20 cellular contexts compared by ENCODE assay signal in the genomic region with DNA sequence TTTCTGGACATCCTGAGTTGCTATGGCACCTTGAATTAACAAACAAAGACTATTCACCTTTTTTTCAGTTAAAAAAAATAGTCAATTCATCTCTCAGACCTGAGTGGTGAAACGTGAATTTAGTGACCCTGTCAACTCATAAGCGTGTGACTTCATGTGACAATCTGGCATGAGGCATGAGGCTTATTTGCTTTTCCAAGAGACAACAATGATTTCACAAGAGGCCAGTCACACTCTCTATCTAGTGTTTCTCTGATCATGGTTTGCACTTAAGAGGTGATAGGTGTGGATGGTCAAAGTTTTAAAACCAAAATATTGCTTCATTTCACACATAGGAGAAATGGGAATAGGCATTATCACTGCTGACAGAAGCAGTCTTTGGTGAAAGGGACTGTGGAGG.
DNase-seq lines count a peak whose midpoint lies in the region; ATAC-seq, FAIRE-seq and TF ChIP-seq lines count a peak whose summit lies in the region.
"Had no signal": no experiment of that assay in that cellular context is flagged by ENCODE, and none has a peak within 500 bp of the region (broad histone marks: within the 10 kb centered on the region; RNA-seq: fewer than 3 reads in every experiment).

No MANE protein-coding gene starts in this region.

- H3K36me3 ChIP-seq in K562 (ENCODE audit: control insufficient read depth, insufficient read depth, low read length), result no peaks in the 10 kb centered on the region
- H3K36me3 ChIP-seq in CD8-positive, alpha-beta memory T cell (ENCODE audit: insufficient read depth, low read length), result no peaks in the 10 kb centered on the region

- no peak overlapping the region for H3K27ac ChIP-seq in K562 (ENCODE audit: extremely low read depth, low read depth, low read length)
- H3K27ac ChIP-seq in CD8-positive, alpha-beta memory T cell (ENCODE audit: low read depth, low read length), result no peak overlapping the region
- H3K27ac ChIP-seq: C4-2B had no signal

- H3K4me1 ChIP-seq in K562 (replicated peaks in 1 of 2; ENCODE audit: control insufficient read depth in 2 of 2, insufficient read depth in 2 of 2, low read length in 2 of 2), result no peaks in the 10 kb centered on the region
- no peaks in the 10 kb centered on the region for H3K4me1 ChIP-seq in CD8-positive, alpha-beta memory T cell (ENCODE audit: insufficient read depth, low read length)

- ATAC-seq in K562, result no peak
- ATAC-seq in HG02763 (IDR thresholded peaks at IDR 0.05; ENCODE audit: unreplicated experiment), result no peak
- ATAC-seq: GM23338, Right ventricle myocardium inferior, T-helper 17 cell had no signal

- H3K9me3 ChIP-seq in K562 (replicated peaks; ENCODE audit: control insufficient read depth, insufficient read depth, low read depth, low read length), result no peaks in the 10 kb centered on the region
- H3K9me3 ChIP-seq in CD8-positive, alpha-beta memory T cell (ENCODE audit: low read length), result no peaks in the 10 kb centered on the region
- H3K9me3 ChIP-seq: Caco-2 had no signal

- H3K4me1 Mint-ChIP-seq in CD8-positive, alpha-beta memory T cell, result no peaks in the 10 kb centered on the region
- H3K4me1 Mint-ChIP-seq: T-helper 17 cell had no signal

- peaks cover 0 to 8% of the 10 kb centered on the region in 2 donors for H3K27me3 Mint-ChIP-seq in CD8-positive, alpha-beta memory T cell

- CTCF ChIA-PET in K562 (lab: Yijun Ruan, JAX; ENCODE audit: low intra/inter-chr PET ratio), result no interaction called here
- CTCF ChIA-PET in CD8-positive, alpha-beta memory T cell (lab: Charles Lee), result no interaction called here

- no peaks in the 10 kb centered on the region for H3K9me1 ChIP-seq in K562 (ENCODE audit: control insufficient read depth, insufficient read depth, low read length)

- DNase-seq in NCI-H82 (lab: John Stamatoyannopoulos, UW) (peak; percentile 47), NCI-H82 treated with DMSO at 0.1 percent for 48 hours (lab: John Stamatoyannopoulos, UW; ENCODE audit: unreplicated experiment) (no peak), NCI-H146 treated with DMSO at 0.1 percent for 48 hours (lab: John Stamatoyannopoulos, UW; ENCODE audit: unreplicated experiment) (peak; percentile 35), K562 (ENCODE audit: extremely low read depth in 1 of 4, low spot score in 3 of 4) (no peak), mucosa of gallbladder (ENCODE audit: low spot score) (peak; percentile 31), GM19239 (ENCODE audit: insufficient read length, low spot score) (no peak)
- DNase-seq in CD8-positive, alpha-beta memory T cell, result no peak
- DNase-seq: Caco-2, DND-41, GDM1, IMR-90, NCI-H1436 treated with DMSO at 0.1 percent for 48 hours, NCI-H446 treated with DMSO at 0.1 percent for 48 hours, T-helper 17 cell had no signal

- TF ChIP-seq EP300 in K562 (IDR thresholded peaks at IDR 0.05; ENCODE audit: low read length), result no peak

- BruUV-seq in K562 (replicated peaks; lab: Mats Ljungman, UMichigan), result no TSS peak

- no peak overlapping the region for H3K27ac Mint-ChIP-seq in CD8-positive, alpha-beta memory T cell
- H3K27ac Mint-ChIP-seq: GM23338, T-helper 17 cell had no signal

- in situ Hi-C loops in K562 (cut with MboI), result no loop called here

- no peak for TF ChIP-seq RAD21 in K562 (CRISPR knock-in tag; conservative IDR thresholded peaks at IDR 0.05 in 1 of 2, IDR thresholded peaks at IDR 0.05 in 1 of 2)

- POLR2A ChIA-PET in K562 (lab: Yijun Ruan, JAX), result no interaction called here
- POLR2A ChIA-PET in CD8-positive, alpha-beta memory T cell (lab: Charles Lee), result no interaction called here

- no peak overlapping the region for H3K4me3 ChIP-seq in K562
- H3K4me3 ChIP-seq in CD8-positive, alpha-beta memory T cell (ENCODE audit: low read length), result no peak overlapping the region
- H3K4me3 ChIP-seq: GM23338 had no signal

- H3K27me3 ChIP-seq in K562 (ENCODE audit: control insufficient read depth in 2 of 2, insufficient read depth in 2 of 2, low read length in 2 of 2), result no peaks in the 10 kb centered on the region
- H3K27me3 ChIP-seq in CD8-positive, alpha-beta memory T cell (ENCODE audit: insufficient read depth, low read length, poor library complexity, severe bottlenecking), result no peaks in the 10 kb centered on the region

- no peak overlapping the region for H3K9ac ChIP-seq in K562 (ENCODE audit: insufficient read depth in 1 of 2, low read depth in 2 of 2, low read length in 2 of 2)

- no peaks in the 10 kb centered on the region for H4K20me1 ChIP-seq in K562 (replicated peaks; ENCODE audit: control insufficient read depth, insufficient read depth, low read length)

- peaks cover 0 to 2% (median 0%) of the 10 kb centered on the region in 3 donors for H3K36me3 Mint-ChIP-seq in CD8-positive, alpha-beta memory T cell

- intact Hi-C loops in K562 (cut with micrococcal nuclease), result no loop called here

- H3K4me3 Mint-ChIP-seq in CD8-positive, alpha-beta memory T cell, result no peak overlapping the region
- H3K4me3 Mint-ChIP-seq: GM23338, T-helper 17 cell had no signal

- no peak for FAIRE-seq in K562 (lab: Jason Lieb, UNC)
- no peak for FAIRE-seq in GM19239 (lab: Jason Lieb, UNC)
- FAIRE-seq: A204.1, GM12892 had no signal

- WGBS in K562 (ENCODE audit: insufficient coverage, low coverage, missing lambda C conversion rate), result 0% methylated on average over 2 of the region's 2 CpGs

- no peak overlapping the region for H3K4me2 ChIP-seq in K562 (ENCODE audit: insufficient read depth, low read length)
- H3K4me2 ChIP-seq: GM23338 had no signal

- H3K79me2 ChIP-seq in K562 (ENCODE audit: control insufficient read depth, insufficient read depth, low read length), result no peaks in the 10 kb centered on the region

- H2AFZ ChIP-seq in K562 (ENCODE audit: low read depth, low read length), result no peak overlapping the region

- TF ChIP-seq POLR2A in K562 (conservative IDR thresholded peaks at IDR 0.05), result no peak

- TF ChIP-seq CTCF in K562 (IDR thresholded peaks at IDR 0.05 in 2 of 3, conservative IDR thresholded peaks at IDR 0.05 in 1 of 3; ENCODE audit: insufficient read depth in 2 of 3, low read depth in 1 of 3, low read length in 3 of 3), result no peak

- H3K9me3 Mint-ChIP-seq in CD8-positive, alpha-beta memory T cell, result peaks cover 0 to 3% (median 0%) of the 10 kb centered on the region in 5 donors

TF ChIP-seq in K562, 482 proteins besides CTCF, POLR2A, EP300 and RAD21:
- TF ChIP-seq ARHGAP35 (IDR thresholded peaks at IDR 0.05; ENCODE audit: partially characterized antibody) (no peak), MEIS2 (IDR thresholded peaks at IDR 0.05; ENCODE audit: partially characterized antibody) (peak; percentile 6), BMI1 (IDR thresholded peaks at IDR 0.05; ENCODE audit: low read length) (no peak)
- TF ChIP-seq, protein P1, sequence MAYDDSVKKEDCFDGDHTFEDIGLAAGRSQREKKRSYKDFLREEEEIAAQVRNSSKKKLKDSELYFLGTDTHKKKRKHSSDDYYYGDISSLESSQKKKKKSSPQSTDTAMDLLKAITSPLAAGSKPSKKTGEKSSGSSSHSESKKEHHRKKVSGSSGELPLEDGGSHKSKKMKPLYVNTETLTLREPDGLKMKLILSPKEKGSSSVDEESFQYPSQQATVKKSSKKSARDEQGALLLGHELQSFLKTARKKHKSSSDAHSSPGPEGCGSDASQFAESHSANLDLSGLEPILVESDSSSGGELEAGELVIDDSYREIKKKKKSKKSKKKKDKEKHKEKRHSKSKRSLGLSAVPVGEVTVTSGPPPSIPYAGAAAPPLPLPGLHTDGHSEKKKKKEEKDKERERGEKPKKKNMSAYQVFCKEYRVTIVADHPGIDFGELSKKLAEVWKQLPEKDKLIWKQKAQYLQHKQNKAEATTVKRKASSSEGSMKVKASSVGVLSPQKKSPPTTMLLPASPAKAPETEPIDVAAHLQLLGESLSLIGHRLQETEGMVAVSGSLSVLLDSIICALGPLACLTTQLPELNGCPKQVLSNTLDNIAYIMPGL (CRISPR knock-in tag; IDR thresholded peaks at IDR 0.05), result no peak

Comparison
In these comparisons a context has a peak if more than half of its experiments do, and no peak if none do; other contexts are left out.
1. DNase-seq: peak in NCI-H82 (single experiment), NCI-H146 treated with DMSO at 0.1 percent for 48 hours (single experiment) and mucosa of gallbladder (single experiment); none in NCI-H82 treated with DMSO at 0.1 percent for 48 hours (single experiment), K562 (0 of 4), CD8-positive, alpha-beta memory T cell (0 of 5) and GM19239 (single experiment).